ENCODE assay signal across 1 cellular context in the genomic region with DNA sequence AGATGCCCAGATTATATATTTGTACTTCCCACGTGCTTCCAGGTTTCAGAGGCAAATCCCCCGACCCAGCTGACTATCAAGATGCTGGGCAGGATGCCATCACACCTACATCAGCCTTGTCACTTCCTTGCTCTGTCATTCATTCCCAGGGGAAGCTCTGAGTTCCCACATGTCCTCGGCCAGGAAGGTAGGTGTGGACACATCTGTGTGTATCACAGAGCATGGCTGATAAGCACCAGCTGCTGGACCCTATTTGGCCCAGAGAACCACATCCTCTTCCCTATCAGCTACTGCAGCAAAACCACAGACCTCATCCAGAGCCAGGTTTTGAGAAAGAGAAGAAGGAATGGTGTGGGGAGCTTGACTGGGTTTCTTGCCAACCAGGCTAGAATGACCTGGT.
TF ChIP-seq lines count a peak whose summit lies in the region.

No MANE protein-coding gene starts in this region.

TF ChIP-seq in K562, 482 proteins besides CTCF, POLR2A, EP300 and RAD21 (continued from another document):
- TF ChIP-seq ZNF407 (IDR thresholded peaks at IDR 0.05; ENCODE audit: low read depth) (no peak), MXI1 (IDR thresholded peaks at IDR 0.05; ENCODE audit: low read depth, low read length) (no peak), TAL1 (IDR thresholded peaks at IDR 0.05) (0 out of 2 replicates have a peak, but pooled peaks have one; percentile 17), GTF2E2 (tag; IDR thresholded peaks at IDR 0.05) (no peak), CTBP1 (IDR thresholded peaks at IDR 0.05; ENCODE audit: borderline replicate concordance) (peak; percentile 32; the same call in 1 of the 2 replicates), ZMIZ1 (IDR thresholded peaks at IDR 0.05; ENCODE audit: low read depth in 2 of 2, low read length in 2 of 2) (no peak), E2F1 (CRISPR knock-in tag; IDR thresholded peaks at IDR 0.05) (no peak), PML (IDR thresholded peaks at IDR 0.05; ENCODE audit: low read length) (peak; percentile 32; the same call in 1 of the 2 replicates), COPS2 (conservative IDR thresholded peaks at IDR 0.05) (no peak), THRAP3 (IDR thresholded peaks at IDR 0.05; ENCODE audit: borderline replicate concordance) (no peak), BHLHE40 (IDR thresholded peaks at IDR 0.05; ENCODE audit: low read length) (no peak), RBFOX2 (IDR thresholded peaks at IDR 0.05; ENCODE audit: low read depth, low read length) (no peak), ARID2 (IDR thresholded peaks at IDR 0.05) (no peak), E2F8 (IDR thresholded peaks at IDR 0.05; ENCODE audit: low read depth, partially characterized antibody) (no peak), CHD1 (IDR thresholded peaks at IDR 0.05; ENCODE audit: low read length) (no peak), TCF3 (CRISPR knock-in tag; IDR thresholded peaks at IDR 0.05) (peak; percentile 73), ZNF12 (CRISPR knock-in tag; IDR thresholded peaks at IDR 0.05) (no peak)
